In the genomic region with DNA sequence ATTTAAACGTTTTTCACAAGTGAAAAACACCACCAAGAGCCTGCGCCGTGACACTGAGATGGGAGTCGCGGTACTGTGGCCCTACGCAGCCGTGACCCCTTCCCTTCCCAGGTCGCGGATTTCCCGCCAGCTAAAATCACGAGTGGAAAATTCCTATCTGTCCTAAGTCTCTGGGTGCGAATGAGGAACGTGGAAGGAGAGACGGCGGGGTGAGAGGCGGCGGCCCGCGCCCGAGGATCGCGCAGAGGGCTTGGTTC, we compare ENCODE assay signal across 8 cellular contexts. TPM values are rescaled to one million over a fixed set of nuclear protein-coding genes. Genes with fewer than 3 reads are reported as not detected.
A peak's percentile ranks its signal among the peaks of the same experiment; 100 is the strongest.
DNase-seq lines count a peak whose midpoint lies in the region; ATAC-seq lines count a peak whose summit lies in the region.

No MANE protein-coding gene starts in this region.

- peaks cover 27% of the 10 kb centered on the region for H3K36me3 Mint-ChIP-seq in activated CD8-positive, alpha-beta memory T cell treated with anti-CD3 and anti-CD28 coated beads, Interleukin-2, amount 10 ng/mL, durations not matched to agents 7 days and 5 days
- peaks cover 2% of the 10 kb centered on the region for H3K36me3 Mint-ChIP-seq in activated naive CD8-positive, alpha-beta T cell
- H3K36me3 Mint-ChIP-seq in stimulated activated naive B cell treated with anti-CD40 and anti-IgM and Interleukin-4, amounts not matched to agents 10 μg/mL and 1 μg/mL and 100 μg/mL, for 72 hours, result peaks cover 4 to 17% of the 10 kb centered on the region in 2 donors

- H3K27me3 Mint-ChIP-seq in activated CD8-positive, alpha-beta memory T cell treated with anti-CD3 and anti-CD28 coated beads, Interleukin-2, amount 10 ng/mL, durations not matched to agents 7 days and 5 days, result peaks cover 10% of the 10 kb centered on the region
- peaks cover 1% of the 10 kb centered on the region for H3K27me3 Mint-ChIP-seq in activated naive CD8-positive, alpha-beta T cell
- peaks cover 0 to 7% of the 10 kb centered on the region in 2 donors for H3K27me3 Mint-ChIP-seq in stimulated activated naive B cell treated with anti-CD40 and anti-IgM and Interleukin-4, amounts not matched to agents 10 μg/mL and 1 μg/mL and 100 μg/mL, for 72 hours

- CTCF ChIA-PET in activated CD8-positive, alpha-beta memory T cell treated with anti-CD3 and anti-CD28 coated beads, Interleukin-2, amount 10 ng/mL, durations not matched to agents 7 days and 5 days (lab: Charles Lee), result interaction anchor here (1.0 to 1.7 kb wide), 2 partner anchors 9 to 39 kb away, joined by 3 to 5 read pairs; no protein-coding TSS in a partner anchor

- peaks cover 7% of the 10 kb centered on the region for H3K9me3 Mint-ChIP-seq in activated CD8-positive, alpha-beta memory T cell treated with anti-CD3 and anti-CD28 coated beads, Interleukin-2, amount 10 ng/mL, durations not matched to agents 7 days and 5 days (ENCODE audit: low read depth)
- no peaks in the 10 kb centered on the region for H3K9me3 Mint-ChIP-seq in activated naive CD8-positive, alpha-beta T cell (ENCODE audit: low read depth)
- peaks cover 0 to 6% of the 10 kb centered on the region in 2 donors for H3K9me3 Mint-ChIP-seq in stimulated activated naive B cell treated with anti-CD40 and anti-IgM and Interleukin-4, amounts not matched to agents 10 μg/mL and 1 μg/mL and 100 μg/mL, for 72 hours

- H3K4me3 Mint-ChIP-seq in activated CD8-positive, alpha-beta memory T cell treated with anti-CD3 and anti-CD28 coated beads, Interleukin-2, amount 10 ng/mL, durations not matched to agents 7 days and 5 days, result peak overlapping the region; percentile 85
- H3K4me3 Mint-ChIP-seq in activated naive CD8-positive, alpha-beta T cell, result peak overlapping the region; percentile 94
- peak overlapping the region; percentile 87 to 97 for H3K4me3 Mint-ChIP-seq in stimulated activated naive B cell treated with anti-CD40 and anti-IgM and Interleukin-4, amounts not matched to agents 10 μg/mL and 1 μg/mL and 100 μg/mL, for 72 hours

- peaks cover 46% of the 10 kb centered on the region for H3K4me1 Mint-ChIP-seq in activated CD8-positive, alpha-beta memory T cell treated with anti-CD3 and anti-CD28 coated beads, Interleukin-2, amount 10 ng/mL, durations not matched to agents 7 days and 5 days
- H3K4me1 Mint-ChIP-seq in activated naive CD8-positive, alpha-beta T cell (ENCODE audit: low read depth), result peaks cover 39% of the 10 kb centered on the region
- H3K4me1 Mint-ChIP-seq in stimulated activated naive B cell treated with anti-CD40 and anti-IgM and Interleukin-4, amounts not matched to agents 10 μg/mL and 1 μg/mL and 100 μg/mL, for 72 hours, result peaks cover 15 to 38% of the 10 kb centered on the region in 2 donors

- H3K9me3 ChIP-seq in iPS-18c (ENCODE audit: control insufficient read depth, insufficient read depth, low read length), result no peaks in the 10 kb centered on the region

- H3K27ac Mint-ChIP-seq in activated CD8-positive, alpha-beta memory T cell treated with anti-CD3 and anti-CD28 coated beads, Interleukin-2, amount 10 ng/mL, durations not matched to agents 7 days and 5 days, result peak overlapping the region; percentile 95
- peak overlapping the region; percentile 98 for H3K27ac Mint-ChIP-seq in activated naive CD8-positive, alpha-beta T cell
- H3K27ac Mint-ChIP-seq in stimulated activated naive B cell treated with anti-CD40 and anti-IgM and Interleukin-4, amounts not matched to agents 10 μg/mL and 1 μg/mL and 100 μg/mL, for 72 hours, result peak overlapping the region; percentile 99

- peak overlapping the region; percentile 85 for H3K4me3 ChIP-seq in iPS-18c (ENCODE audit: insufficient read depth, low read depth, low read length)

- ATAC-seq in activated CD8-positive, alpha-beta memory T cell treated with anti-CD3 and anti-CD28 coated beads, Interleukin-2, amount 10 ng/mL, durations not matched to agents 7 days and 5 days, result peak; percentile 6
- ATAC-seq in HG03095 (IDR thresholded peaks at IDR 0.05; ENCODE audit: unreplicated experiment), result peak; percentile 5
- ATAC-seq in stimulated activated naive B cell treated with anti-CD40 and anti-IgM and Interleukin-4, amounts not matched to agents 10 μg/mL and 1 μg/mL and 100 μg/mL, for 72 hours (replicated peaks), result peak; percentile 11 to 21

- no peak for DNase-seq in activated CD8-positive, alpha-beta memory T cell treated with anti-CD3 and anti-CD28 coated beads, Interleukin-2, amount 10 ng/mL, durations not matched to agents 7 days and 5 days
- DNase-seq in activated CD8-positive, alpha-beta memory T cell treated with anti-CD3 and anti-CD28 coated beads, Interleukin-2, amount 50 U/mL, for 48 hours, result no peak
- DNase-seq in stimulated activated naive B cell treated with anti-CD40 and anti-IgM and Interleukin-4, amounts not matched to agents 10 μg/mL and 1 μg/mL and 100 μg/mL, for 72 hours, result no peak
- DNase-seq in mesenteric fat pad (ENCODE audit: low spot score) (no peak), MV-4-11 (lab: John Stamatoyannopoulos, UW) (no peak)

RNA-seq across cellular contexts. Expression of a gene that starts 0.7 kb away (rescaled TPM):
- total RNA-seq in activated CD8-positive, alpha-beta memory T cell treated with anti-CD3 and anti-CD28 coated beads, Interleukin-2, amount 10 ng/mL, durations not matched to agents 7 days and 5 days, result 10 to 100 TPM; 24.5 to 37.2 TPM
- total RNA-seq in mesenteric fat pad, result 8.6 TPM
